In the genomic region with DNA sequence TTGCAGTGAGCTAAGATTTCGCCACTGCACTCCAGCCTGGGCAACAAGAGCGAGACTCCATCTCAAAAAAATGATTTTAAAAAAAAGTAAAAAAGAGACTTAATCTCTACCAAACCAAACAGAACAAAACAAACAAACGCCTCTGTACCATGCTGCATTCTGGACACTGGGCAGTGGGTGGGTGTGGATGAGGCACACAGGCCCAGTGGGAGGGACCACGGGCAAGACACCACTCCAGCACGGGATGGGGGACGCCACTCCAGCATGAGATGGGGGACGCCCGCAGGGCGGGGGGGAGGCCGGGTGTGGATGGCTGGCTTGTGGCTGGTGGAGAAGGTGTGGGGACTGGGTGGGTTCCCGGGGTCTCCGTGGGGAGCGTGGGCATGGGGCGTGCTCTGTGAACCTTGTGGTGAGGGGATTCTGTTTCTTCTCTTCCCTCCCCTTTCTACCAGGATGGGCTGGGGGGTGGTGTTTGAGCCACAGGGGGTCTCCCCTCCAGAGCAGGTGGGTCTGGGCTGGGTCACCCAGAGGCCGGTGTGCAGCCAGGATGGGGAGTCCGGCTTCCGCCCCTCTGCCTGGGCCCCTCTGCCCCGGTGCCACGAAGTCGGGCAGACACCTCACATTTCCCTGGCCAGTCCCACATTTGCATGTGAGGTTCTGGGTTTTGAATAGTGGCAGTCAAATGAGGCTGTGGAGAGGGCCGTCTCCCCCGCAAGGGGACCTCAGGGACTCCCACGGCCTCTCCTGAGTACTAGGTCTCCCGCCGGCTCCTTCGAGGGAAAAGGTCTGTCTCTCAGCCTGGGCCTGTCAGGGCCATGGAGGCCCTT, we compare ENCODE assay signal across 19 cellular contexts. TPM values are rescaled to one million over a fixed set of nuclear protein-coding genes. Genes with fewer than 3 reads are reported as not detected.
DNase-seq lines count a peak whose midpoint lies in the region; ATAC-seq, FAIRE-seq and TF ChIP-seq lines count a peak whose summit lies in the region.
"Had no signal": no experiment of that assay in that cellular context is flagged by ENCODE, and none has a peak within 500 bp of the region (broad histone marks: within the 10 kb centered on the region; RNA-seq: fewer than 3 reads in every experiment).

No MANE protein-coding gene starts in this region.

- H3K4me2 ChIP-seq in BLaER1 treated with 17β-estradiol and CSF1 and Interleukin-3, amounts not matched to agents 10 nM and 100 nM, result peak overlapping the region; percentile 82 to 96 (median 89)

- no peaks in the 10 kb centered on the region for H4K20me1 ChIP-seq in BLaER1 treated with 17β-estradiol and CSF1 and Interleukin-3, amounts not matched to agents 10 nM and 100 nM

- H3K9ac ChIP-seq in BLaER1 treated with 17β-estradiol and CSF1 and Interleukin-3, amounts not matched to agents 10 nM and 100 nM, result peak overlapping the region; percentile 45 to 82 (median 66); a peak in 19 of 22 replicates

- H3K27me3 ChIP-seq in BLaER1 treated with 17β-estradiol and CSF1 and Interleukin-3, amounts not matched to agents 10 nM and 100 nM, result no peaks in the 10 kb centered on the region
- peaks cover 0 to 22% (median 0%) of the 10 kb centered on the region in 4 donors for H3K27me3 ChIP-seq in esophagus muscularis mucosa
- H3K27me3 ChIP-seq in ascending aorta, result peaks cover 3% of the 10 kb centered on the region
- H3K27me3 ChIP-seq: brain microvascular endothelial cell, uterus had no signal

- no peak overlapping the region for H3K4me3 ChIP-seq in BLaER1 treated with 17β-estradiol and CSF1 and Interleukin-3, amounts not matched to agents 10 nM and 100 nM
- no peak overlapping the region for H3K4me3 ChIP-seq in mucosa of descending colon
- H3K4me3 ChIP-seq in esophagus muscularis mucosa, result no peak overlapping the region
- no peak overlapping the region for H3K4me3 ChIP-seq in ascending aorta
- H3K4me3 ChIP-seq: esophagus squamous epithelium, uterus had no signal

- DNase-seq in GM18507 (ENCODE audit: extremely low spot score, insufficient read length, low read depth) (no peak), NCI-H526 treated with DMSO at 0.1 percent for 48 hours (lab: John Stamatoyannopoulos, UW) (peak; percentile 57), mucosa of descending colon (no peak), esophagus muscularis mucosa (ENCODE audit: extremely low spot score) (no peak), NCI-H2081 (lab: John Stamatoyannopoulos, UW) (no peak), ascending aorta (ENCODE audit: low spot score in 2 of 2) (no peak), islet precursor cell (no peak)
- DNase-seq: brain microvascular endothelial cell, EL, esophagus squamous epithelium, NCI-H2107, NCI-H748 treated with DMSO at 0.1 percent for 48 hours, small intestine, uterus had no signal

- no peak for TF ChIP-seq EP300 in esophagus muscularis mucosa (IDR thresholded peaks at IDR 0.05)

- ATAC-seq in mucosa of descending colon, result peak; percentile 34

- TF ChIP-seq CTCF in mucosa of descending colon (IDR thresholded peaks at IDR 0.05) (no peak), esophagus muscularis mucosa (IDR thresholded peaks at IDR 0.05) (no peak), ascending aorta (IDR thresholded peaks at IDR 0.05) (no peak)

- FAIRE-seq in GM18507 (lab: Jason Lieb, UNC), result peak; percentile 80
- FAIRE-seq: H1, small intestine had no signal

- H3K9me3 ChIP-seq in BLaER1 treated with 17β-estradiol and CSF1 and Interleukin-3, amounts not matched to agents 10 nM and 100 nM (replicated peaks in 1 of 11), result no peaks in the 10 kb centered on the region
- H3K9me3 ChIP-seq in mucosa of descending colon, result no peaks in the 10 kb centered on the region
- no peaks in the 10 kb centered on the region for H3K9me3 ChIP-seq in esophagus muscularis mucosa
- H3K9me3 ChIP-seq in ascending aorta, result no peaks in the 10 kb centered on the region
- H3K9me3 ChIP-seq: esophagus squamous epithelium, uterus had no signal

- TF ChIP-seq POLR2A in esophagus muscularis mucosa (IDR thresholded peaks at IDR 0.05; ENCODE audit: low read depth), result no peak

- H3K36me3 ChIP-seq in BLaER1 treated with 17β-estradiol and CSF1 and Interleukin-3, amounts not matched to agents 10 nM and 100 nM, result no peaks in the 10 kb centered on the region
- no peaks in the 10 kb centered on the region for H3K36me3 ChIP-seq in mucosa of descending colon (ENCODE audit: low read depth)
- H3K36me3 ChIP-seq in esophagus muscularis mucosa, result no peaks in the 10 kb centered on the region
- no peaks in the 10 kb centered on the region for H3K36me3 ChIP-seq in ascending aorta
- H3K36me3 ChIP-seq: brain microvascular endothelial cell, esophagus squamous epithelium, uterus had no signal

- intact Hi-C loops in mucosa of descending colon (cut with DNase I, micrococcal nuclease) (no loop called here), esophagus muscularis mucosa (cut with DNase I) (no loop called here), ascending aorta (cut with DNase I) (no loop called here)

- H3K27ac ChIP-seq in BLaER1 treated with 17β-estradiol and CSF1 and Interleukin-3, amounts not matched to agents 10 nM and 100 nM, result peak overlapping the region; percentile 37 to 95 (median 87)
- no peak overlapping the region for H3K27ac ChIP-seq in esophagus muscularis mucosa (replicated peaks in 1 of 4)
- H3K27ac ChIP-seq in ascending aorta, result no peak overlapping the region
- H3K27ac ChIP-seq: brain microvascular endothelial cell, esophagus squamous epithelium, uterus, VCaP had no signal

- peaks cover 65 to 86% (median 74%) of the 10 kb centered on the region in 10 experiments for H3K4me1 ChIP-seq in BLaER1 treated with 17β-estradiol and CSF1 and Interleukin-3, amounts not matched to agents 10 nM and 100 nM
- H3K4me1 ChIP-seq in mucosa of descending colon (ENCODE audit: low read depth) (no peaks in the 10 kb centered on the region), esophagus muscularis mucosa (peaks cover 6 to 14% (median 8%) of the 10 kb centered on the region in 4 donors), ascending aorta (no peaks in the 10 kb centered on the region)
- H3K4me1 ChIP-seq: uterus had no signal

- 85% methylated on average over 15 of the region's 26 CpGs for WGBS in esophagus muscularis mucosa

RNA-seq across cellular contexts. Expression of gene MATK, which starts 23.9 kb away (rescaled TPM):
- total RNA-seq in mucosa of descending colon (1 to 10 TPM; 2.2 to 3.6 (median 2.4) TPM), esophagus muscularis mucosa (1 to 10 TPM in 3 of 4 donors, under 1 TPM in 1; 0.13 to 2.9 (median 1.8) TPM), ascending aorta (not detected)

RNA-seq across cellular contexts. Expression of gene RAX2, which starts 38.1 kb away (rescaled TPM):
- not detected for total RNA-seq in mucosa of descending colon
- total RNA-seq in esophagus muscularis mucosa, result not detected
- not detected for total RNA-seq in ascending aorta
- total RNA-seq: dermis microvascular lymphatic vessel endothelial cell, esophagus squamous epithelium, H1, mononuclear cell had no signal

RNA-seq across cellular contexts. Expression of gene MRPL54, which starts 47.6 kb away (rescaled TPM):
- total RNA-seq in mucosa of descending colon (10 to 100 TPM; 51.6 to 64.9 (median 56.2) TPM), esophagus muscularis mucosa (10 to 100 TPM; 45.2 to 84.3 (median 77.4) TPM), ascending aorta (34.9 TPM)

RNA-seq across cellular contexts. Expression of gene APBA3, which starts 48.6 kb away (rescaled TPM):
- total RNA-seq in mucosa of descending colon (10 to 100 TPM; 18.9 to 23.0 (median 19.2) TPM), esophagus muscularis mucosa (10 to 100 TPM; 13.7 to 40.5 (median 24.4) TPM), ascending aorta (58.9 TPM)

RNA-seq across cellular contexts. Expression of gene ZFR2, which starts 58.7 kb away (rescaled TPM):
- total RNA-seq in mucosa of descending colon, result under 1 TPM in 1 of 3 donors, not detected in 2; 0.66 TPM
- total RNA-seq in esophagus muscularis mucosa, result under 1 TPM in 1 of 4 donors, not detected in 3; 0.69 TPM
- not detected for total RNA-seq in ascending aorta
- total RNA-seq: esophagus squamous epithelium, uterus had no signal

Comparison
In these comparisons a context has a peak if more than half of its experiments do, and no peak if none do; other contexts are left out.
1. H3K27ac ChIP-seq: peak in BLaER1 treated with 17β-estradiol and CSF1 and Interleukin-3, amounts not matched to agents 10 nM and 100 nM (11 of 11); none in esophagus muscularis mucosa (0 of 4) and ascending aorta (0 of 2).